ENCODE assay signal across 23 cellular contexts in the genomic region with DNA sequence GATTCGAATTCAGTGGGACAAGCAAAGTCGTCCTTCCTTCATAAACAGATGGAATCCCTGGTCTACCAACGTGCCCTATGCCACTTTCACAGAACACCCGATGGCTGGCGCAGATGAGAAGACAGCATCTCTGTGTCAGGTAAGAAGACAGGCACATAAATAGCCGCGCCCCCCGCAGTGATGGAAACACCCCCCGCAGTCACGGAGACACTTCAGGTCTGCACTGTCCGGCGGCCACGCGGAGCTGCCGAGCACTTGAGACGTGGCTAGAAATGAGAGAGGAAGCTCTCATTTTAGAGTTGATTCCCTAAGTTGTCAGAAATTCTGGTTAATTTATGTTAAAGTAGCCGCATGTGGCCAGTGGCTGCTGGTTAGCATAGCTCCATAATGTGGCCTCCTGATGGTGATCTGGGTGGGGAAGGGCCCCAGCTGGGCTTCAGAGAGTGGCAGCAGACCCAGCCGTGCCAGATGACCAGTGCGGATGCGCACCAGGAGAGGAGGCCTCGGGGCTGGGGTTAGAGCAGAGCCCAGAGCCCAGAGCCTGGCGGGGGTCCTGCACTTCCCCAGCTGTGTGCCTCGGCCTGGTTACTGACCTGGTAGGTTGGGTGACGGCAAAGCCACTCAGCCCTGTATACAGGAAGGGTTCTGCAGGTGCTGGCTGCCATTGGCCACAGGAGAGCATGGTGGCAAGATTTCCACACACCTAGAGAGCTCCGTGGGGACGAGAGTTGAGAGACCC. TPM values are rescaled to one million over a fixed set of nuclear protein-coding genes. Genes with fewer than 3 reads are reported as not detected.
DNase-seq lines count a peak whose midpoint lies in the region; ATAC-seq, FAIRE-seq and TF ChIP-seq lines count a peak whose summit lies in the region.
"Had no signal": no experiment of that assay in that cellular context is flagged by ENCODE, and none has a peak within 500 bp of the region (broad histone marks: within the 10 kb centered on the region; RNA-seq: fewer than 3 reads in every experiment).

No MANE protein-coding gene starts in this region.

- intact Hi-C loops in CD4-positive, alpha-beta memory T cell (cut with micrococcal nuclease): no loop called here
- intact Hi-C loops in kidney (cut with DNase I): no loop called here

- peaks cover 37% of the 10 kb centered on the region for H3K36me3 ChIP-seq in CD4-positive, CD25-positive, alpha-beta regulatory T cell (ENCODE audit: control insufficient read depth, insufficient read depth, low read length)
- H3K36me3 ChIP-seq in CD4-positive, alpha-beta memory T cell (ENCODE audit: insufficient read depth, low read length): peaks cover 30% of the 10 kb centered on the region
- H3K36me3 ChIP-seq in kidney (ENCODE audit: control insufficient read depth in 1 of 2, insufficient read depth in 2 of 2, low read length in 2 of 2): peaks cover 12 to 29% of the 10 kb centered on the region in 2 donors
- peaks cover 34% of the 10 kb centered on the region for H3K36me3 ChIP-seq in osteoblast (ENCODE audit: insufficient read depth, low read length)

- no peak for TF ChIP-seq CTCF in kidney (IDR thresholded peaks at IDR 0.05; ENCODE audit: borderline replicate concordance, extremely low read depth, insufficient read depth)
- TF ChIP-seq CTCF in osteoblast (IDR thresholded peaks at IDR 0.05; ENCODE audit: extremely low read depth, low read depth, low read length): no peak

- no peak overlapping the region for H3K9ac ChIP-seq in kidney (ENCODE audit: low read length in 2 of 2)
- H3K9ac ChIP-seq: KMS-11 had no signal

- no peak for ATAC-seq in CD4-positive, CD25-positive, alpha-beta regulatory T cell (ENCODE audit: low read depth in 2 of 2)
- ATAC-seq in HG03135 (IDR thresholded peaks at IDR 0.05; ENCODE audit: unreplicated experiment): no peak
- ATAC-seq: Right ventricle myocardium inferior had no signal

- H4K20me1 ChIP-seq in osteoblast (ENCODE audit: insufficient read depth, low read length): peaks cover 5% of the 10 kb centered on the region

- CTCF ChIA-PET in CD4-positive, alpha-beta memory T cell (lab: Charles Lee; ENCODE audit: partially characterized antibody): interaction anchor here (3.6 kb wide), 1 partner anchor 8 kb away, joined by 12 read pairs; no protein-coding TSS in a partner anchor

- peaks cover 29% of the 10 kb centered on the region for H3K79me2 ChIP-seq in osteoblast (ENCODE audit: insufficient read depth, low read length)

- H3K27me3 ChIP-seq in CD4-positive, CD25-positive, alpha-beta regulatory T cell (ENCODE audit: control insufficient read depth, insufficient read depth, low read length): no peaks in the 10 kb centered on the region
- H3K27me3 ChIP-seq in CD4-positive, alpha-beta memory T cell (ENCODE audit: insufficient read depth, low read length): no peaks in the 10 kb centered on the region
- H3K27me3 ChIP-seq in osteoblast (ENCODE audit: insufficient read depth, low read length): no peaks in the 10 kb centered on the region
- H3K27me3 ChIP-seq: SJSA1 had no signal

- peaks cover 25% of the 10 kb centered on the region for H3K4me1 ChIP-seq in CD4-positive, CD25-positive, alpha-beta regulatory T cell (ENCODE audit: control insufficient read depth, insufficient read depth, low read length, poor library complexity, severe bottlenecking)
- H3K4me1 ChIP-seq in CD4-positive, alpha-beta memory T cell (ENCODE audit: insufficient read depth, low read length): peaks cover 24% of the 10 kb centered on the region
- H3K4me1 ChIP-seq in kidney (ENCODE audit: control insufficient read depth in 1 of 2, insufficient read depth in 1 of 2, low read depth in 1 of 2, low read length in 2 of 2) (peaks cover 16 to 17% of the 10 kb centered on the region in 2 donors), osteoblast (ENCODE audit: insufficient read depth, low read length) (peaks cover 18% of the 10 kb centered on the region)

- no peaks in the 10 kb centered on the region for H3K9me3 ChIP-seq in CD4-positive, CD25-positive, alpha-beta regulatory T cell (ENCODE audit: control insufficient read depth in 2 of 2, low read length in 2 of 2)
- H3K9me3 ChIP-seq in CD4-positive, alpha-beta memory T cell (ENCODE audit: control insufficient read depth in 1 of 2, low read length in 2 of 2): no peaks in the 10 kb centered on the region
- H3K9me3 ChIP-seq in kidney (ENCODE audit: control insufficient read depth in 1 of 2, low read length in 2 of 2) (no peaks in the 10 kb centered on the region), osteoblast (ENCODE audit: low read depth, low read length) (no peaks in the 10 kb centered on the region)
- H3K9me3 ChIP-seq: SJSA1 had no signal

- no peak overlapping the region for H3K4me3 ChIP-seq in CD4-positive, CD25-positive, alpha-beta regulatory T cell (ENCODE audit: low read depth, low read length)
- no peak overlapping the region for H3K4me3 ChIP-seq in CD4-positive, alpha-beta memory T cell (ENCODE audit: low read length in 2 of 2)
- H3K4me3 ChIP-seq in kidney (ENCODE audit: low read length in 2 of 2) (no peak overlapping the region), osteoblast (ENCODE audit: insufficient read depth, low read length) (no peak overlapping the region)
- H3K4me3 ChIP-seq: PC-9, SJSA1 had no signal

- H3K27ac ChIP-seq in CD4-positive, CD25-positive, alpha-beta regulatory T cell (ENCODE audit: insufficient read depth, low read length, poor library complexity, severe bottlenecking): no peak overlapping the region
- no peak overlapping the region for H3K27ac ChIP-seq in CD4-positive, alpha-beta memory T cell (ENCODE audit: low read depth, low read length)
- H3K27ac ChIP-seq in kidney (ENCODE audit: low read depth in 2 of 2, low read length in 2 of 2) (no peak overlapping the region), osteoblast (ENCODE audit: low read depth, low read length) (no peak overlapping the region)
- H3K27ac ChIP-seq: C4-2B, KMS-11, PC-9, SJSA1 had no signal

- peaks cover 6 to 31% (median 22%) of the 10 kb centered on the region in 4 donors for H3K4me1 Mint-ChIP-seq in CD4-positive, CD25-positive, alpha-beta regulatory T cell
- H3K4me1 Mint-ChIP-seq in CD4-positive, alpha-beta memory T cell: peaks cover 21 to 33% (median 25%) of the 10 kb centered on the region in 4 donors

- no peak for DNase-seq in CD4-positive, CD25-positive, alpha-beta regulatory T cell
- DNase-seq in CD4-positive, alpha-beta memory T cell: no peak
- DNase-seq in kidney (peak; percentile 66), osteoblast (ENCODE audit: insufficient read length, low spot score, missing footprints) (peak; percentile 65), HK-2 (ENCODE audit: unreplicated experiment) (no peak), MV-4-11 (lab: John Stamatoyannopoulos, UW) (no peak)
- DNase-seq: IMR-90, MM.1S, NCI-H1048, NCI-H1417, NCI-H1694, NCI-H2029 treated with DMSO at 0.1 percent for 48 hours, NCI-H526 treated with DMSO at 0.1 percent for 48 hours, PC-9 had no signal

- H3K36me3 Mint-ChIP-seq in CD4-positive, CD25-positive, alpha-beta regulatory T cell: peaks cover 16% of the 10 kb centered on the region
- peaks cover 7 to 35% of the 10 kb centered on the region in 2 donors for H3K36me3 Mint-ChIP-seq in CD4-positive, alpha-beta memory T cell

- no peak overlapping the region for H3K4me2 ChIP-seq in osteoblast (ENCODE audit: insufficient read depth, low read length)
- H3K4me2 ChIP-seq: KMS-11, PC-9 had no signal

- H2AFZ ChIP-seq in osteoblast (ENCODE audit: low read length): no peak overlapping the region
- H2AFZ ChIP-seq: PC-9 had no signal

- no peaks in the 10 kb centered on the region for H3K9me3 Mint-ChIP-seq in CD4-positive, CD25-positive, alpha-beta regulatory T cell
- peaks cover 0 to 2% (median 0%) of the 10 kb centered on the region in 8 donors for H3K9me3 Mint-ChIP-seq in CD4-positive, alpha-beta memory T cell

- no peaks in the 10 kb centered on the region for H3K27me3 Mint-ChIP-seq in CD4-positive, CD25-positive, alpha-beta regulatory T cell
- H3K27me3 Mint-ChIP-seq in CD4-positive, alpha-beta memory T cell: no peaks in the 10 kb centered on the region

- no peak for FAIRE-seq in kidney (lab: Jason Lieb, UNC)
- FAIRE-seq: D721Med, GM19239, H54 had no signal

- H3K4me3 Mint-ChIP-seq in CD4-positive, CD25-positive, alpha-beta regulatory T cell: peak overlapping the region in 3 of 4 donors; percentile 35 to 71 (median 39)
- H3K4me3 Mint-ChIP-seq in CD4-positive, alpha-beta memory T cell: peak overlapping the region in 2 of 8 donors; percentile 15 to 46

- no peak overlapping the region for H3K27ac Mint-ChIP-seq in CD4-positive, CD25-positive, alpha-beta regulatory T cell
- H3K27ac Mint-ChIP-seq in CD4-positive, alpha-beta memory T cell: peak overlapping the region in 4 of 7 donors; percentile 7 to 64 (median 26)

- POLR2A ChIA-PET in CD4-positive, alpha-beta memory T cell (lab: Charles Lee; ENCODE audit: partially characterized antibody): no interaction called here

RNA-seq across cellular contexts. Expression of a gene that starts 2.9 kb away (rescaled TPM):
- 26.9 TPM for total RNA-seq in CD4-positive, CD25-positive, alpha-beta regulatory T cell
- 10 to 100 TPM; 34.3 to 35.9 (median 35.1) TPM for polyA plus RNA-seq in CD4-positive, CD25-positive, alpha-beta regulatory T cell
- total RNA-seq in CD4-positive, alpha-beta memory T cell: 10 to 100 TPM; 57.9 to 59.5 TPM
- 10 to 100 TPM; 41.4 to 46.4 TPM for polyA plus RNA-seq in CD4-positive, alpha-beta memory T cell
- total RNA-seq in kidney (37.1 TPM), osteoblast (30.9 and 35.8 TPM in 2 replicates)
- 72.4 TPM for polyA plus RNA-seq in kidney (ENCODE audit: insufficient read depth, low read depth, low replicate concordance)

RNA-seq across cellular contexts. Expression of a gene that starts 16.4 kb away (rescaled TPM):
- total RNA-seq in CD4-positive, CD25-positive, alpha-beta regulatory T cell: 123 TPM
- polyA plus RNA-seq in CD4-positive, CD25-positive, alpha-beta regulatory T cell: 1 to 10 TPM; 4.7 to 9.8 (median 6.5) TPM
- total RNA-seq in CD4-positive, alpha-beta memory T cell: 100 to 1,000 TPM; 167 to 168 TPM
- 1 to 10 TPM; 2.4 to 7.1 TPM for polyA plus RNA-seq in CD4-positive, alpha-beta memory T cell
- 10.9 TPM for total RNA-seq in kidney
- polyA plus RNA-seq in kidney (ENCODE audit: insufficient read depth, low read depth, low replicate concordance): 2.8 TPM
- 61.9 and 85.4 TPM in 2 replicates for total RNA-seq in osteoblast

RNA-seq across cellular contexts. Expression of a gene that starts 22.2 kb away (rescaled TPM):
- 37.1 TPM for total RNA-seq in CD4-positive, CD25-positive, alpha-beta regulatory T cell
- polyA plus RNA-seq in CD4-positive, CD25-positive, alpha-beta regulatory T cell: 10 to 100 TPM; 27.9 to 36.5 (median 33.2) TPM
- 10 to 100 TPM; 39.0 to 40.7 TPM for total RNA-seq in CD4-positive, alpha-beta memory T cell
- 10 to 100 TPM; 24.4 to 30.1 TPM for polyA plus RNA-seq in CD4-positive, alpha-beta memory T cell
- total RNA-seq in kidney (18.4 TPM), osteoblast (9.8 and 12.4 TPM in 2 replicates)
- 19.6 TPM for polyA plus RNA-seq in kidney (ENCODE audit: insufficient read depth, low read depth, low replicate concordance)

RNA-seq across cellular contexts. Expression of a gene that starts 24.6 kb away (rescaled TPM):
- not detected for total RNA-seq in CD4-positive, CD25-positive, alpha-beta regulatory T cell
- polyA plus RNA-seq in CD4-positive, CD25-positive, alpha-beta regulatory T cell: under 1 TPM in 2 of 4 donors, not detected in 2; 0.08 to 0.12 TPM
- under 1 TPM in 1 of 2 experiments, not detected in 1; 0.17 TPM for total RNA-seq in CD4-positive, alpha-beta memory T cell
- under 1 TPM in 1 of 2 donors, not detected in 1; 0.15 TPM for polyA plus RNA-seq in CD4-positive, alpha-beta memory T cell
- total RNA-seq in kidney: 0.54 TPM
- not detected for polyA plus RNA-seq in kidney (ENCODE audit: insufficient read depth, low read depth, low replicate concordance)
- not detected in 2 replicates for total RNA-seq in osteoblast
- total RNA-seq: IMR-90, RPMI7951 had no signal
- polyA plus RNA-seq: IMR-90 had no signal

Comparison
In these comparisons a context has a peak if more than half of its experiments do, and no peak if none do; other contexts are left out.
1. DNase-seq: peak in kidney (single experiment) and osteoblast (single experiment); none in CD4-positive, CD25-positive, alpha-beta regulatory T cell (0 of 3), CD4-positive, alpha-beta memory T cell (0 of 5), HK-2 (single experiment) and MV-4-11 (single experiment).
2. H3K27ac Mint-ChIP-seq: peak in CD4-positive, alpha-beta memory T cell (4 of 7); none in CD4-positive, CD25-positive, alpha-beta regulatory T cell (0 of 3).